19 cellular contexts compared by ENCODE assay signal in genomic region chr1:204950353-204951001, GRCh38.
DNase-seq lines count a peak whose midpoint lies in the region; ATAC-seq, FAIRE-seq and TF ChIP-seq lines count a peak whose summit lies in the region.
"Had no signal": no experiment of that assay in that cellular context is flagged by ENCODE, and none has a peak within 500 bp of the region (broad histone marks: within the 10 kb centered on the region; RNA-seq: fewer than 3 reads in every experiment).

No MANE protein-coding gene starts in this region.

- H3K27me3 ChIP-seq in bronchial epithelial cell (ENCODE audit: control insufficient read depth, insufficient read depth, low read length): peaks cover 2% of the 10 kb centered on the region
- no peaks in the 10 kb centered on the region for H3K27me3 ChIP-seq in mesendoderm (ENCODE audit: insufficient read depth, low read length, poor library complexity)
- H3K27me3 ChIP-seq in right lobe of liver: no peaks in the 10 kb centered on the region

- H3K27me3 Mint-ChIP-seq in activated naive CD8-positive, alpha-beta T cell treated with anti-CD3 and anti-CD28 coated beads, Interleukin-2, amount 50 U/mL, for 24 hours: peaks cover 9% of the 10 kb centered on the region
- peaks cover 3% of the 10 kb centered on the region for H3K27me3 Mint-ChIP-seq in activated naive CD8-positive, alpha-beta T cell treated with anti-CD3 and anti-CD28 coated beads for 36 hours

- H3K23ac ChIP-seq in mesendoderm (ENCODE audit: low read length): no peak overlapping the region

- no peaks in the 10 kb centered on the region for H3K36me3 Mint-ChIP-seq in activated naive CD8-positive, alpha-beta T cell treated with anti-CD3 and anti-CD28 coated beads, Interleukin-2, amount 50 U/mL, for 24 hours (ENCODE audit: low read depth)
- H3K36me3 Mint-ChIP-seq in activated naive CD8-positive, alpha-beta T cell treated with anti-CD3 and anti-CD28 coated beads for 36 hours: no peaks in the 10 kb centered on the region
- H3K36me3 Mint-ChIP-seq: IgD-negative memory B cell had no signal

- no peak overlapping the region for H3K9ac ChIP-seq in mesendoderm (ENCODE audit: low read length)

- no peak overlapping the region for H2AK5ac ChIP-seq in mesendoderm (ENCODE audit: low read length)

- TF ChIP-seq POLR2A in right lobe of liver (IDR thresholded peaks at IDR 0.05): no peak

- H2BK15ac ChIP-seq in mesendoderm (replicated peaks; ENCODE audit: low read depth): no peak overlapping the region

- no peak overlapping the region for H4K5ac ChIP-seq in mesendoderm (ENCODE audit: low read length)

- no peak overlapping the region for H3K18ac ChIP-seq in mesendoderm (ENCODE audit: low read length)

- no peak overlapping the region for H3K27ac ChIP-seq in mesendoderm (ENCODE audit: low read depth, low read length)
- H3K27ac ChIP-seq in right lobe of liver: no peak overlapping the region
- H3K27ac ChIP-seq: C4-2B, SJSA1 had no signal

- no CpG with 5 or more reads among the region's 13 CpGs for WGBS in mesendoderm (ENCODE audit: extremely low coverage, insufficient coverage, low lambda C conversion rate)
- WGBS in right lobe of liver (ENCODE audit: insufficient coverage, low coverage, low lambda C conversion rate, missing lambda C conversion rate): 45% methylated on average over 4 of the region's 13 CpGs

- H2BK120ac ChIP-seq in mesendoderm (ENCODE audit: low read depth, low read length): no peak overlapping the region

- TF ChIP-seq CTCF in bronchial epithelial cell (IDR thresholded peaks at IDR 0.05; ENCODE audit: insufficient read depth, low read length, severe bottlenecking) (no peak), right lobe of liver (IDR thresholded peaks at IDR 0.05) (no peak)

- no peak overlapping the region for H3K4ac ChIP-seq in mesendoderm (ENCODE audit: low read depth, low read length)

- no peaks in the 10 kb centered on the region for H3K36me3 ChIP-seq in bronchial epithelial cell (ENCODE audit: control insufficient read depth, insufficient read depth, low read length)
- no peaks in the 10 kb centered on the region for H3K36me3 ChIP-seq in mesendoderm (ENCODE audit: control insufficient read depth, insufficient read depth, low read length)
- H3K36me3 ChIP-seq in right lobe of liver: no peaks in the 10 kb centered on the region
- H3K36me3 ChIP-seq: HAP-1, SJSA1 had no signal

- peak; percentile 21 for ATAC-seq in activated naive CD8-positive, alpha-beta T cell treated with anti-CD3 and anti-CD28 coated beads, Interleukin-2, amount 50 U/mL, for 24 hours
- ATAC-seq in right lobe of liver (no peak), GM21717 (IDR thresholded peaks at IDR 0.05; ENCODE audit: unreplicated experiment) (no peak), HG03469 (IDR thresholded peaks at IDR 0.05; ENCODE audit: unreplicated experiment) (no peak)

- H3K56ac ChIP-seq in mesendoderm (ENCODE audit: low read length): no peak overlapping the region

- DNase-seq in activated naive CD8-positive, alpha-beta T cell treated with anti-CD3 and anti-CD28 coated beads, Interleukin-2, amount 50 U/mL, for 24 hours: no peak
- no peak for DNase-seq in activated naive CD8-positive, alpha-beta T cell treated with anti-CD3 and anti-CD28 coated beads for 36 hours
- DNase-seq in bronchial epithelial cell (ENCODE audit: low read depth) (no peak), mesendoderm (peak; percentile 90), right lobe of liver (no peak), pons (ENCODE audit: low spot score) (no peak)
- DNase-seq: EL, MV-4-11, NCI-H1930, NCI-H2171 treated with DMSO at 0.1 percent for 48 hours, NCI-H446 treated with DMSO at 0.1 percent for 48 hours had no signal

- H3K9me3 ChIP-seq in right lobe of liver: no peaks in the 10 kb centered on the region
- H3K9me3 ChIP-seq: HAP-1, SJSA1 had no signal

- no peak overlapping the region for H3K27ac Mint-ChIP-seq in activated naive CD8-positive, alpha-beta T cell treated with anti-CD3 and anti-CD28 coated beads, Interleukin-2, amount 50 U/mL, for 24 hours
- H3K27ac Mint-ChIP-seq in activated naive CD8-positive, alpha-beta T cell treated with anti-CD3 and anti-CD28 coated beads for 36 hours: no peak overlapping the region

- H4K8ac ChIP-seq in mesendoderm (ENCODE audit: low read depth, low read length): no peak overlapping the region

- H3K4me1 ChIP-seq in mesendoderm (ENCODE audit: control insufficient read depth, low read depth, low read length): peaks cover 4% of the 10 kb centered on the region
- H3K4me1 ChIP-seq in right lobe of liver: no peaks in the 10 kb centered on the region
- H3K4me1 ChIP-seq: HAP-1, SJSA1 had no signal

- no peaks in the 10 kb centered on the region for H3K79me2 ChIP-seq in mesendoderm (ENCODE audit: control insufficient read depth, insufficient read depth, low read length)

- H3K9me3 Mint-ChIP-seq in activated naive CD8-positive, alpha-beta T cell treated with anti-CD3 and anti-CD28 coated beads, Interleukin-2, amount 50 U/mL, for 24 hours: no peaks in the 10 kb centered on the region
- H3K9me3 Mint-ChIP-seq in activated naive CD8-positive, alpha-beta T cell treated with anti-CD3 and anti-CD28 coated beads for 36 hours: no peaks in the 10 kb centered on the region
- H3K9me3 Mint-ChIP-seq: IgD-negative memory B cell had no signal

- H3K4me2 ChIP-seq in mesendoderm (ENCODE audit: low read length): no peak overlapping the region

- H3K4me3 ChIP-seq in bronchial epithelial cell (ENCODE audit: low read depth, low read length): no peak overlapping the region
- H3K4me3 ChIP-seq in mesendoderm (ENCODE audit: low read length): no peak overlapping the region
- no peak overlapping the region for H3K4me3 ChIP-seq in right lobe of liver
- H3K4me3 ChIP-seq: HAP-1, SJSA1 had no signal

- H3K4me1 Mint-ChIP-seq in activated naive CD8-positive, alpha-beta T cell treated with anti-CD3 and anti-CD28 coated beads, Interleukin-2, amount 50 U/mL, for 24 hours: no peaks in the 10 kb centered on the region
- no peaks in the 10 kb centered on the region for H3K4me1 Mint-ChIP-seq in activated naive CD8-positive, alpha-beta T cell treated with anti-CD3 and anti-CD28 coated beads for 36 hours
- H3K4me1 Mint-ChIP-seq: IgD-negative memory B cell had no signal

- peak; percentile 40 for FAIRE-seq in bronchial epithelial cell (lab: Jason Lieb, UNC)
- FAIRE-seq: A204.1, HTR-8/SVneo had no signal

- H2BK5ac ChIP-seq in mesendoderm (ENCODE audit: low read length): no peak overlapping the region

- H3K79me1 ChIP-seq in mesendoderm (ENCODE audit: low read length): no peaks in the 10 kb centered on the region

- H3K4me3 Mint-ChIP-seq in activated naive CD8-positive, alpha-beta T cell treated with anti-CD3 and anti-CD28 coated beads, Interleukin-2, amount 50 U/mL, for 24 hours: no peak overlapping the region
- H3K4me3 Mint-ChIP-seq in activated naive CD8-positive, alpha-beta T cell treated with anti-CD3 and anti-CD28 coated beads for 36 hours: no peak overlapping the region
- H3K4me3 Mint-ChIP-seq: IgD-negative memory B cell had no signal

- intact Hi-C loops in right lobe of liver (cut with DNase I): loop anchor here in 1 of 2 donors (10.0 kb wide), 1 partner anchor 126 kb away; no protein-coding TSS in a partner anchor
